In the genomic region with DNA sequence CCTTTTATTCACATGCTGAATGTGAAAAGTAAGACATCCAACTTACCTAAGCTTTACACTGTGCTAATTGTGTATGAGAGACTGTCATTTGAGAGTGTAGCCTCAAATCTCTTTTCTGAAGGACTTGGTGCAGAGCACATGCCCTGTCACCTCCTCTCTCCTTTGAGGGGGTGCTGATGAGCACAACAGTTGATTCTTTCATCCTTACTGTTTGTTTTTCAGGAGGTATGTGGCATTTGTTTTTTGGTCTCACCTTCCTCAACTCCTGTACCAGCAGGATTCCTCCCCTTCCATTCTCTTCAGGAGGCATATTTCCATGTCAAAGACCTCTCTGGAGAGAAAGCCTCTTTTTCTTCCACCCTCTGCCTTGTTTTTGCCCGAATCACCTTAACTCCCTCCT, we compare ENCODE assay signal across 20 cellular contexts.
A peak's percentile ranks its signal among the peaks of the same experiment; 100 is the strongest.
DNase-seq lines count a peak whose midpoint lies in the region; ATAC-seq and TF ChIP-seq lines count a peak whose summit lies in the region.
"Had no signal": no experiment of that assay in that cellular context is flagged by ENCODE, and none has a peak within 500 bp of the region (broad histone marks: within the 10 kb centered on the region; RNA-seq: fewer than 3 reads in every experiment).

No MANE protein-coding gene starts in this region.

- H3K9me3 ChIP-seq in HUES64 (ENCODE audit: insufficient read depth, low read depth, low read length), result no peaks in the 10 kb centered on the region
- H3K9me3 ChIP-seq in right lobe of liver, result no peaks in the 10 kb centered on the region
- no peaks in the 10 kb centered on the region for H3K9me3 ChIP-seq in spleen
- H3K9me3 ChIP-seq: left lung, Peyer's patch, SJSA1, thyroid gland had no signal

- peaks cover 41% of the 10 kb centered on the region for H3K4me1 Mint-ChIP-seq in WTC11
- H3K4me1 Mint-ChIP-seq: immature natural killer cell had no signal

- DNase-seq in WTC11 (ENCODE audit: low spot score), result no peak
- no peak for DNase-seq in right lobe of liver
- no peak for DNase-seq in spleen
- DNase-seq in dermis blood vessel endothelial cell, result no peak
- DNase-seq in NCI-H510A (lab: John Stamatoyannopoulos, UW), result no peak
- DNase-seq: activated CD4-positive, alpha-beta T cell treated with anti-CD3 and anti-CD28 coated beads for 48 hours; activated naive CD4-positive, alpha-beta T cell treated with anti-CD3 and anti-CD28 coated beads for 36 hours; activated T-cell treated with anti-CD3 and anti-CD28 coated beads, Interleukin-2, amount 50 U/mL, for 72 hours; immature natural killer cell; left lung; NCI-H187 treated with DMSO at 0.1 percent for 48 hours; NCI-H82; Peyer's patch; stimulated activated CD4-positive, alpha-beta T cell treated with anti-CD3 and anti-CD28 coated beads, Interleukin-4, amount 100 ng/mL, for 1 hour; stimulated activated naive CD4-positive, alpha-beta T cell treated with Interleukin-2 at 50 U/mL for 16 hours; T-helper 1 cell; thyroid gland had no signal

- CTCF ChIA-PET in WTC11 (lab: Charles Lee), result interaction anchor here (0.8 kb wide), 1 partner anchor 127 kb away, joined by 3 read pairs; no protein-coding TSS in a partner anchor

- H3K4me3 Mint-ChIP-seq in WTC11, result no peak overlapping the region
- H3K4me3 Mint-ChIP-seq: activated naive CD4-positive, alpha-beta T cell treated with anti-CD3 and anti-CD28 coated beads for 36 hours; activated T-cell treated with anti-CD3 and anti-CD28 coated beads, Interleukin-2, amount 50 U/mL, for 72 hours; immature natural killer cell had no signal

- POLR2A ChIA-PET in WTC11 (lab: Charles Lee), result no interaction called here

- H3K36me3 Mint-ChIP-seq in WTC11, result no peaks in the 10 kb centered on the region
- H3K36me3 Mint-ChIP-seq: immature natural killer cell had no signal

- H3K27ac ChIP-seq in HUES64 (ENCODE audit: low read depth, low read length) (peak overlapping the region; percentile 66; the same call in 1 of the 2 replicates), right lobe of liver (peak overlapping the region; percentile 25 to 77 (median 60)), spleen (peak overlapping the region in 7 of 8 donors; percentile 32 to 77 (median 59))
- H3K27ac ChIP-seq: Peyer's patch, SJSA1, thyroid gland had no signal

- TF ChIP-seq CTCF in WTC11 (IDR thresholded peaks at IDR 0.05), result no peak
- no peak for TF ChIP-seq CTCF in right lobe of liver (IDR thresholded peaks at IDR 0.05)
- TF ChIP-seq CTCF in spleen (IDR thresholded peaks at IDR 0.05 in 8 of 11, conservative IDR thresholded peaks at IDR 0.05 in 3 of 11), result no peak

- no peak overlapping the region for H3K9ac ChIP-seq in HUES64 (ENCODE audit: low read depth, low read length)

- H3K36me3 ChIP-seq in HUES64 (ENCODE audit: insufficient read depth, low read length), result no peaks in the 10 kb centered on the region
- no peaks in the 10 kb centered on the region for H3K36me3 ChIP-seq in right lobe of liver
- no peaks in the 10 kb centered on the region for H3K36me3 ChIP-seq in spleen
- H3K36me3 ChIP-seq: left lung, Peyer's patch, SJSA1, thyroid gland had no signal

- ATAC-seq in WTC11, result peak; percentile 95
- peak; percentile 29 to 51 (median 42) for ATAC-seq in right lobe of liver
- ATAC-seq in GM18870 (IDR thresholded peaks at IDR 0.05; ENCODE audit: unreplicated experiment), result no peak
- ATAC-seq: activated T-cell treated with anti-CD3 and anti-CD28 coated beads, Interleukin-2, amount 50 U/mL, for 72 hours had no signal

- peak overlapping the region; percentile 20 for H3K27ac Mint-ChIP-seq in WTC11
- H3K27ac Mint-ChIP-seq: activated naive CD4-positive, alpha-beta T cell treated with anti-CD3 and anti-CD28 coated beads for 36 hours; activated T-cell treated with anti-CD3 and anti-CD28 coated beads, Interleukin-2, amount 50 U/mL, for 72 hours; immature natural killer cell had no signal

- TF ChIP-seq POLR2A in right lobe of liver (IDR thresholded peaks at IDR 0.05), result no peak
- no peak for TF ChIP-seq POLR2A in spleen (IDR thresholded peaks at IDR 0.05)

- H3K9me3 Mint-ChIP-seq in WTC11, result peaks cover 8% of the 10 kb centered on the region; the same call in 1 of the 2 replicates
- H3K9me3 Mint-ChIP-seq: activated naive CD4-positive, alpha-beta T cell treated with anti-CD3 and anti-CD28 coated beads for 36 hours; activated T-cell treated with anti-CD3 and anti-CD28 coated beads, Interleukin-2, amount 50 U/mL, for 72 hours had no signal

- peaks cover 26% of the 10 kb centered on the region for H3K4me1 ChIP-seq in HUES64 (ENCODE audit: insufficient read depth, low read length)
- peaks cover 0 to 9% (median 4%) of the 10 kb centered on the region in 4 donors for H3K4me1 ChIP-seq in right lobe of liver
- peaks cover 0 to 39% (median 20%) of the 10 kb centered on the region in 6 donors for H3K4me1 ChIP-seq in spleen
- H3K4me1 ChIP-seq: Peyer's patch, SJSA1 had no signal

- peaks cover 25% of the 10 kb centered on the region for H3K27me3 Mint-ChIP-seq in WTC11 (ENCODE audit: low read depth)

- WGBS in HUES64, result 4% methylated on average over 1 of the region's 1 CpG
- 81% methylated on average over 1 of the region's 1 CpG for WGBS in right lobe of liver (ENCODE audit: insufficient coverage, low coverage, low lambda C conversion rate, missing lambda C conversion rate)
- WGBS in spleen, 5 donors, result 51 to 93% (median 65%) methylated on average over 1 of the region's 1 CpG

- H3K27me3 ChIP-seq in HUES64 (ENCODE audit: insufficient read depth, low read length) (no peaks in the 10 kb centered on the region), right lobe of liver (no peaks in the 10 kb centered on the region), spleen (replicated peaks in 1 of 7) (no peaks in the 10 kb centered on the region)
- H3K27me3 ChIP-seq: left lung, Peyer's patch, SJSA1, thyroid gland had no signal

- intact Hi-C loops in right lobe of liver (cut with DNase I), result no loop called here
- intact Hi-C loops in spleen (cut with DNase I; ENCODE audit: low total_unique reads), result no loop called here

- H3K4me3 ChIP-seq in HUES64 (ENCODE audit: low read length) (no peak overlapping the region), right lobe of liver (peak overlapping the region in 1 of 3 donors; percentile 12), spleen (peak overlapping the region in 1 of 8 donors; percentile 27)
- H3K4me3 ChIP-seq: left lung, Peyer's patch, SJSA1, thyroid gland had no signal

TF ChIP-seq in WTC11, 78 proteins besides CTCF, POLR2A, EP300 and RAD21 (continues in another document):
- TF ChIP-seq, protein P1, sequence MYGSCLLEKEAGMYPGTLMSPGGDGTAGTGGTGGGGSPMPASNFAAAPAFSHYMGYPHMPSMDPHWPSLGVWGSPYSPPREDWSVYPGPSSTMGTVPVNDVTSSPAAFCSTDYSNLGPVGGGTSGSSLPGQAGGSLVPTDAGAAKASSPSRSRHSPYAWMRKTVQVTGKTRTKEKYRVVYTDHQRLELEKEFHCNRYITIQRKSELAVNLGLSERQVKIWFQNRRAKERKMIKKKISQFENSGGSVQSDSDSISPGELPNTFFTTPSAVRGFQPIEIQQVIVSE (CRISPR knock-in tag; IDR thresholded peaks at IDR 0.05; ENCODE audit: borderline replicate concordance), result no peak
- no peak for TF ChIP-seq EMX1 (CRISPR knock-in tag; IDR thresholded peaks at IDR 0.05)
- TF ChIP-seq ZNF416 (CRISPR knock-in tag; IDR thresholded peaks at IDR 0.05), result no peak
- TF ChIP-seq, protein P2, sequence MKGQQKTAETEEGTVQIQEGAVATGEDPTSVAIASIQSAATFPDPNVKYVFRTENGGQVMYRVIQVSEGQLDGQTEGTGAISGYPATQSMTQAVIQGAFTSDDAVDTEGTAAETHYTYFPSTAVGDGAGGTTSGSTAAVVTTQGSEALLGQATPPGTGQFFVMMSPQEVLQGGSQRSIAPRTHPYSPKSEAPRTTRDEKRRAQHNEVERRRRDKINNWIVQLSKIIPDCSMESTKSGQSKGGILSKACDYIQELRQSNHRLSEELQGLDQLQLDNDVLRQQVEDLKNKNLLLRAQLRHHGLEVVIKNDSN (CRISPR knock-in tag; IDR thresholded peaks at IDR 0.05), result peak; percentile 64; the same call in 1 of the 2 replicates
- TF ChIP-seq, protein P3, sequence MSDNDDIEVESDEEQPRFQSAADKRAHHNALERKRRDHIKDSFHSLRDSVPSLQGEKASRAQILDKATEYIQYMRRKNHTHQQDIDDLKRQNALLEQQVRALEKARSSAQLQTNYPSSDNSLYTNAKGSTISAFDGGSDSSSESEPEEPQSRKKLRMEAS (CRISPR knock-in tag; IDR thresholded peaks at IDR 0.05), result peak; percentile 98
- TF ChIP-seq IRF2 (CRISPR knock-in tag; IDR thresholded peaks at IDR 0.05; ENCODE audit: borderline replicate concordance, low read depth), result no peak
- TF ChIP-seq, protein P4, sequence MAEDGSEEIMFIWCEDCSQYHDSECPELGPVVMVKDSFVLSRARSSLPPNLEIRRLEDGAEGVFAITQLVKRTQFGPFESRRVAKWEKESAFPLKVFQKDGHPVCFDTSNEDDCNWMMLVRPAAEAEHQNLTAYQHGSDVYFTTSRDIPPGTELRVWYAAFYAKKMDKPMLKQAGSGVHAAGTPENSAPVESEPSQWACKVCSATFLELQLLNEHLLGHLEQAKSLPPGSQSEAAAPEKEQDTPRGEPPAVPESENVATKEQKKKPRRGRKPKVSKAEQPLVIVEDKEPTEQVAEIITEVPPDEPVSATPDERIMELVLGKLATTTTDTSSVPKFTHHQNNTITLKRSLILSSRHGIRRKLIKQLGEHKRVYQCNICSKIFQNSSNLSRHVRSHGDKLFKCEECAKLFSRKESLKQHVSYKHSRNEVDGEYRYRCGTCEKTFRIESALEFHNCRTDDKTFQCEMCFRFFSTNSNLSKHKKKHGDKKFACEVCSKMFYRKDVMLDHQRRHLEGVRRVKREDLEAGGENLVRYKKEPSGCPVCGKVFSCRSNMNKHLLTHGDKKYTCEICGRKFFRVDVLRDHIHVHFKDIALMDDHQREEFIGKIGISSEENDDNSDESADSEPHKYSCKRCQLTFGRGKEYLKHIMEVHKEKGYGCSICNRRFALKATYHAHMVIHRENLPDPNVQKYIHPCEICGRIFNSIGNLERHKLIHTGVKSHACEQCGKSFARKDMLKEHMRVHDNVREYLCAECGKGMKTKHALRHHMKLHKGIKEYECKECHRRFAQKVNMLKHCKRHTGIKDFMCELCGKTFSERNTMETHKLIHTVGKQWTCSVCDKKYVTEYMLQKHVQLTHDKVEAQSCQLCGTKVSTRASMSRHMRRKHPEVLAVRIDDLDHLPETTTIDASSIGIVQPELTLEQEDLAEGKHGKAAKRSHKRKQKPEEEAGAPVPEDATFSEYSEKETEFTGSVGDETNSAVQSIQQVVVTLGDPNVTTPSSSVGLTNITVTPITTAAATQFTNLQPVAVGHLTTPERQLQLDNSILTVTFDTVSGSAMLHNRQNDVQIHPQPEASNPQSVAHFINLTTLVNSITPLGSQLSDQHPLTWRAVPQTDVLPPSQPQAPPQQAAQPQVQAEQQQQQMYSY (CRISPR knock-in tag; IDR thresholded peaks at IDR 0.05), result no peak
- no peak for TF ChIP-seq JUN (CRISPR knock-in tag; IDR thresholded peaks at IDR 0.05)
- peak; percentile 59; the same call in 1 of the 2 replicates for TF ChIP-seq PRRX2 (CRISPR knock-in tag; IDR thresholded peaks at IDR 0.05)
- TF ChIP-seq MYBL2 (CRISPR knock-in tag; IDR thresholded peaks at IDR 0.05), result no peak
